1 cellular context compared by ENCODE assay signal in the genomic region with DNA sequence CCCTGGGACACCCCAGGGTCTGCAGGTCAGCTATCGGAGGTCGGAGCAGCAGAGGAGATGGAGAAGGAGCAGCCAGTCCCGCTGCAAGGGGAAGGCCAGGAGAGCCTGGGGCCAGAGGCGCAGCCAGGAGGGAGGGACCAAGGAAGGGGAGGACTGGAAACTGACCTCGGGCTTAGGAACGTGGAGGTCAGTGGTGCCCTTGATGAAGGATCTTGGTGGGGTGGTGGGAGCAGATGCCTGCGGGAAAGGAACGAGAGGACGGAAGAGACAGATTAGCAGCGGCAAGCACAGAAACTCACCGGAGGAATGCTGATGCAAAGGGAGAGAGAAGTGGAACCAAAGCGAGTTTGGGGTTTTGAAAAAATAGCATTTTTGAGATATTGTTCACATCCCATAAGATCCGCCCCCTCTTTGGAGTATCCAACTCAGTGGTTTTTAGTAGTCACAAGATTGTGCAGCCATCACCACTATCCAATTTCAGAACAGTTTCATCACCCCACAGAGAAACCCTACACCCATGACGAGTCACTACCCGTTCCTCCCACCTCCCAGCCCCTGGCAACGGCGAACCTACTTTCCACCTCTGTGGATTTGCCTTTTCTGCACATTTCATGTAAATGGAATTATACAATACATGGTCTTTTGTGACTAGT.
TF ChIP-seq lines count a peak whose summit lies in the region.

No MANE protein-coding gene starts in this region.

TF ChIP-seq in K562, 482 proteins besides CTCF, POLR2A, EP300 and RAD21 (continued from another document and continues in another):
- TF ChIP-seq, protein P1, sequence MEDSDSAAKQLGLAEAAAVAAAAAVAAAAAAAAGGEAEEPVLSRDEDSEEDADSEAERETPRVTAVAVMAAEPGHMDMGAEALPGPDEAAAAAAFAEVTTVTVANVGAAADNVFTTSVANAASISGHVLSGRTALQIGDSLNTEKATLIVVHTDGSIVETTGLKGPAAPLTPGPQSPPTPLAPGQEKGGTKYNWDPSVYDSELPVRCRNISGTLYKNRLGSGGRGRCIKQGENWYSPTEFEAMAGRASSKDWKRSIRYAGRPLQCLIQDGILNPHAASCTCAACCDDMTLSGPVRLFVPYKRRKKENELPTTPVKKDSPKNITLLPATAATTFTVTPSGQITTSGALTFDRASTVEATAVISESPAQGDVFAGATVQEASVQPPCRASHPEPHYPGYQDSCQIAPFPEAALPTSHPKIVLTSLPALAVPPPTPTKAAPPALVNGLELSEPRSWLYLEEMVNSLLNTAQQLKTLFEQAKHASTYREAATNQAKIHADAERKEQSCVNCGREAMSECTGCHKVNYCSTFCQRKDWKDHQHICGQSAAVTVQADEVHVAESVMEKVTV (CRISPR knock-in tag; IDR thresholded peaks at IDR 0.05), result no peak
- peak; percentile 70 for TF ChIP-seq EP400 (IDR thresholded peaks at IDR 0.05)
- TF ChIP-seq, protein P2, sequence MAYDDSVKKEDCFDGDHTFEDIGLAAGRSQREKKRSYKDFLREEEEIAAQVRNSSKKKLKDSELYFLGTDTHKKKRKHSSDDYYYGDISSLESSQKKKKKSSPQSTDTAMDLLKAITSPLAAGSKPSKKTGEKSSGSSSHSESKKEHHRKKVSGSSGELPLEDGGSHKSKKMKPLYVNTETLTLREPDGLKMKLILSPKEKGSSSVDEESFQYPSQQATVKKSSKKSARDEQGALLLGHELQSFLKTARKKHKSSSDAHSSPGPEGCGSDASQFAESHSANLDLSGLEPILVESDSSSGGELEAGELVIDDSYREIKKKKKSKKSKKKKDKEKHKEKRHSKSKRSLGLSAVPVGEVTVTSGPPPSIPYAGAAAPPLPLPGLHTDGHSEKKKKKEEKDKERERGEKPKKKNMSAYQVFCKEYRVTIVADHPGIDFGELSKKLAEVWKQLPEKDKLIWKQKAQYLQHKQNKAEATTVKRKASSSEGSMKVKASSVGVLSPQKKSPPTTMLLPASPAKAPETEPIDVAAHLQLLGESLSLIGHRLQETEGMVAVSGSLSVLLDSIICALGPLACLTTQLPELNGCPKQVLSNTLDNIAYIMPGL (CRISPR knock-in tag; IDR thresholded peaks at IDR 0.05), result no peak
- TF ChIP-seq RBM15 (IDR thresholded peaks at IDR 0.05; ENCODE audit: insufficient read depth, low read length), result no peak
- TF ChIP-seq KAT8 (IDR thresholded peaks at IDR 0.05; ENCODE audit: low read depth), result no peak
- TF ChIP-seq, protein P3, sequence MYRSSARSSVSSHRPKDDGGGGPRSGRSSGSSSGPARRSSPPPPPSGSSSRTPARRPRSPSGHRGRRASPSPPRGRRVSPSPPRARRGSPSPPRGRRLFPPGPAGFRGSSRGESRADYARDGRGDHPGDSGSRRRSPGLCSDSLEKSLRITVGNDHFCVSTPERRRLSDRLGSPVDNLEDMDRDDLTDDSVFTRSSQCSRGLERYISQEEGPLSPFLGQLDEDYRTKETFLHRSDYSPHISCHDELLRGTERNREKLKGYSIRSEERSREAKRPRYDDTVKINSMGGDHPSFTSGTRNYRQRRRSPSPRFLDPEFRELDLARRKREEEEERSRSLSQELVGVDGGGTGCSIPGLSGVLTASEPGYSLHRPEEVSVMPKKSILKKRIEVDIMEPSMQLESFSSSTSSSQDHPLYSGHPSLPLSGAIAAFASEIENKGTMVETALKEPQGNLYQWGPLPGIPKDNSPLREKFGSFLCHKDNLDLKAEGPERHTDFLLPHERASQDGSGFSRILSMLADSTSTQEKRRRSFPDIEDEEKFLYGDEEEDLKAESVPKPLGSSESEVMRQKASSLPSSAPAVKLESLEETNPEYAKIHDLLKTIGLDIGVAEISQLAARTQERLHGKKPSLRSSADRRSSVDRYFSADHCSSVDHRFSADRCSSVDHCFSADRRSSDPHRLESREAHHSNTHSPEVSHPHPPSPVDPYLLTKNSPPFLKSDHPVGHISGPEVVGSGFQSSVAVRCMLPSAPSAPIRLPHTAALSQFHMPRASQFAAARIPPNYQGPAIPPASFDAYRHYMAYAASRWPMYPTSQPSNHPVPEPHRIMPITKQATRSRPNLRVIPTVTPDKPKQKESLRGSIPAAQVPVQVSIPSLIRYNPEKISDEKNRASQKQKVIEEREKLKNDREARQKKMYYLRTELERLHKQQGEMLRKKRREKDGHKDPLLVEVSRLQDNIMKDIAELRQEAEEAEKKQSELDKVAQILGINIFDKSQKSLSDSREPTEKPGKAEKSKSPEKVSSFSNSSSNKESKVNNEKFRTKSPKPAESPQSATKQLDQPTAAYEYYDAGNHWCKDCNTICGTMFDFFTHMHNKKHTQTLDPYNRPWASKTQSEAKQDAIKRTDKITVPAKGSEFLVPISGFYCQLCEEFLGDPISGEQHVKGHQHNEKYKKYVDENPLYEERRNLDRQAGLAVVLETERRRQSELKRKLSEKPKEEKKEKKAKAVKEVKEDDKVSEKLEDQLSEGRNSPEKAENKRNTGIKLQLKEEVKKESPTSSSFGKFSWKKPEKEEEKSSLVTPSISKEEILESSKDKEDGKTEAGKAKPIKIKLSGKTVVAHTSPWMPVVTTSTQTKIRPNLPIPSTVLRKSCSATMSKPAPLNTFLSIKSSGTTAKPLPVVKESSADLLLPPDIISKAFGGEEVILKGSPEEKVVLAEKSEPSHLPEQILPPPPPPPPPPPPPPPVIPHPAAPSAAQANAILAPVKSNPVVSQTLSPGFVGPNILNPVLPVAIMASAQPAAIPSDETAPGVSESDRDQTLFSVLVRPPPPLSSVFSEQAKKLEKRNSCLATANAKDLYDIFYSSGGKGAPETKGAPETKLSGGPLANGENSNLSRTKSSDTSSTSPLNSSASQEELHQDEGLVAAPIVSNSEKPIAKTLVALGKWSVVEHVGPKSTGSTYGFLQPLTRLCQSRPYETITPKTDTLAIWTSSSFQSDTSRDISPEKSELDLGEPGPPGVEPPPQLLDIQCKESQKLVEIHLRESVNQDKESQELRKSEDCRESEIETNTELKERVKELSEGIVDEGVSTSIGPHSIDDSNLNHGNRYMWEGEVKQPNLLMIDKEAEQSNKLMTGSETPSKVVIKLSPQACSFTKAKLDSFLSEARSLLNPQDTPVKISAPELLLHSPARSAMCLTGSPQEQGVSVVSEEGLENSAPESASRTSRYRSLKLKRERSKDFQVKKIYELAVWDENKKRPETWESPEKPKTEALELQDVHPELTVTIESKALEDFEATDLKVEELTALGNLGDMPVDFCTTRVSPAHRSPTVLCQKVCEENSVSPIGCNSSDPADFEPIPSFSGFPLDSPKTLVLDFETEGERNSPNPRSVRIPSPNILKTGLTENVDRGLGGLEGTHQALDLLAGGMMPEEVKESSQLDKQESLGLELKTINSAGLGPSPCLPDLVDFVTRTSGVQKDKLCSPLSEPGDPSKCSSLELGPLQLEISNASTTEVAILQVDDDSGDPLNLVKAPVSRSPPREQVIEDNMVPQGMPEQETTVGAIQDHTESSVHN (IDR thresholded peaks at IDR 0.05; ENCODE audit: borderline replicate concordance in 1 of 2, low read depth in 1 of 2), result peak in 1 of 2 experiments; percentile 41; a peak in 2 of 4 replicates
- no peak for TF ChIP-seq ARHGAP35 (IDR thresholded peaks at IDR 0.05; ENCODE audit: partially characterized antibody)
- TF ChIP-seq ZNF347 (CRISPR knock-in tag; IDR thresholded peaks at IDR 0.05; ENCODE audit: low read depth), result no peak
- TF ChIP-seq, protein P4, sequence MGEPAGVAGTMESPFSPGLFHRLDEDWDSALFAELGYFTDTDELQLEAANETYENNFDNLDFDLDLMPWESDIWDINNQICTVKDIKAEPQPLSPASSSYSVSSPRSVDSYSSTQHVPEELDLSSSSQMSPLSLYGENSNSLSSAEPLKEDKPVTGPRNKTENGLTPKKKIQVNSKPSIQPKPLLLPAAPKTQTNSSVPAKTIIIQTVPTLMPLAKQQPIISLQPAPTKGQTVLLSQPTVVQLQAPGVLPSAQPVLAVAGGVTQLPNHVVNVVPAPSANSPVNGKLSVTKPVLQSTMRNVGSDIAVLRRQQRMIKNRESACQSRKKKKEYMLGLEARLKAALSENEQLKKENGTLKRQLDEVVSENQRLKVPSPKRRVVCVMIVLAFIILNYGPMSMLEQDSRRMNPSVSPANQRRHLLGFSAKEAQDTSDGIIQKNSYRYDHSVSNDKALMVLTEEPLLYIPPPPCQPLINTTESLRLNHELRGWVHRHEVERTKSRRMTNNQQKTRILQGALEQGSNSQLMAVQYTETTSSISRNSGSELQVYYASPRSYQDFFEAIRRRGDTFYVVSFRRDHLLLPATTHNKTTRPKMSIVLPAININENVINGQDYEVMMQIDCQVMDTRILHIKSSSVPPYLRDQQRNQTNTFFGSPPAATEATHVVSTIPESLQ (CRISPR knock-in tag; IDR thresholded peaks at IDR 0.05), result no peak
- TF ChIP-seq ZNF165 (CRISPR knock-in tag; IDR thresholded peaks at IDR 0.05; ENCODE audit: borderline replicate concordance), result no peak
- peak; percentile 40; the same call in 1 of the 2 replicates for TF ChIP-seq KLF6 (CRISPR knock-in tag; IDR thresholded peaks at IDR 0.05; ENCODE audit: borderline replicate concordance)
- TF ChIP-seq KDM2B (CRISPR knock-in tag; IDR thresholded peaks at IDR 0.05), result no peak
- TF ChIP-seq, protein P5, sequence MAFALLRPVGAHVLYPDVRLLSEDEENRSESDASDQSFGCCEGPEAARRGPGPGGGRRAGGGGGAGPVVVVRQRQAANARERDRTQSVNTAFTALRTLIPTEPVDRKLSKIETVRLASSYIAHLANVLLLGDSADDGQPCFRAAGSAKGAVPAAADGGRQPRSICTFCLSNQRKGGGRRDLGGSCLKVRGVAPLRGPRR (CRISPR knock-in tag; IDR thresholded peaks at IDR 0.05), result no peak
- TF ChIP-seq PHF8 (IDR thresholded peaks at IDR 0.05; ENCODE audit: borderline replicate concordance, low read length), result peak; percentile 36; the same call in 1 of the 2 replicates
- TF ChIP-seq NFRKB (IDR thresholded peaks at IDR 0.05; ENCODE audit: low read depth), result peak; percentile 86
- TF ChIP-seq CAMTA2 (CRISPR knock-in tag; conservative IDR thresholded peaks at IDR 0.05), result no peak
- no peak for TF ChIP-seq AFF4 (CRISPR knock-in tag; IDR thresholded peaks at IDR 0.05)
- TF ChIP-seq POLR2G (IDR thresholded peaks at IDR 0.05; ENCODE audit: low read depth, low read length), result peak; percentile 64
- TF ChIP-seq ZNF175 (CRISPR knock-in tag; IDR thresholded peaks at IDR 0.05; ENCODE audit: low read depth), result peak; percentile 36
- peak; percentile 78 for TF ChIP-seq RBFOX2 (IDR thresholded peaks at IDR 0.05; ENCODE audit: low read depth, low read length)
- peak; percentile 58; the same call in 1 of the 2 replicates for TF ChIP-seq HSF4 (CRISPR knock-in tag; IDR thresholded peaks at IDR 0.05; ENCODE audit: borderline replicate concordance)
- TF ChIP-seq KDM5B (IDR thresholded peaks at IDR 0.05; ENCODE audit: insufficient replicate concordance, low read depth, low read length), result no peak
- no peak for TF ChIP-seq TBP (optimal IDR thresholded peaks at IDR 0.05; ENCODE audit: low read depth, low read length)
- no peak for TF ChIP-seq ZNF224 (CRISPR knock-in tag; IDR thresholded peaks at IDR 0.05)
- peak; percentile 55 for TF ChIP-seq SOX6 (IDR thresholded peaks at IDR 0.05)
- no peak for TF ChIP-seq NCOA4 (IDR thresholded peaks at IDR 0.05; ENCODE audit: partially characterized antibody)
- TF ChIP-seq MAFF (IDR thresholded peaks at IDR 0.05; ENCODE audit: low read length), result no peak
- peak; percentile 88 to 93 for TF ChIP-seq TRIM24 (IDR thresholded peaks at IDR 0.05)
- no peak for TF ChIP-seq ZNF408 (CRISPR knock-in tag; IDR thresholded peaks at IDR 0.05; ENCODE audit: low read depth)
- TF ChIP-seq, protein P6, sequence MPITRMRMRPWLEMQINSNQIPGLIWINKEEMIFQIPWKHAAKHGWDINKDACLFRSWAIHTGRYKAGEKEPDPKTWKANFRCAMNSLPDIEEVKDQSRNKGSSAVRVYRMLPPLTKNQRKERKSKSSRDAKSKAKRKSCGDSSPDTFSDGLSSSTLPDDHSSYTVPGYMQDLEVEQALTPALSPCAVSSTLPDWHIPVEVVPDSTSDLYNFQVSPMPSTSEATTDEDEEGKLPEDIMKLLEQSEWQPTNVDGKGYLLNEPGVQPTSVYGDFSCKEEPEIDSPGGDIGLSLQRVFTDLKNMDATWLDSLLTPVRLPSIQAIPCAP (CRISPR knock-in tag; IDR thresholded peaks at IDR 0.05; ENCODE audit: borderline replicate concordance), result no peak
- TF ChIP-seq RBM22 (IDR thresholded peaks at IDR 0.05; ENCODE audit: low read depth, low read length, poor library complexity, severe bottlenecking), result no peak
- TF ChIP-seq ZNF444 (CRISPR knock-in tag; IDR thresholded peaks at IDR 0.05), result no peak
- no peak for TF ChIP-seq HNRNPLL (IDR thresholded peaks at IDR 0.05; ENCODE audit: low read depth, low read length, poor library complexity, severe bottlenecking)
